8 cellular contexts compared by ENCODE assay signal in the genomic region with DNA sequence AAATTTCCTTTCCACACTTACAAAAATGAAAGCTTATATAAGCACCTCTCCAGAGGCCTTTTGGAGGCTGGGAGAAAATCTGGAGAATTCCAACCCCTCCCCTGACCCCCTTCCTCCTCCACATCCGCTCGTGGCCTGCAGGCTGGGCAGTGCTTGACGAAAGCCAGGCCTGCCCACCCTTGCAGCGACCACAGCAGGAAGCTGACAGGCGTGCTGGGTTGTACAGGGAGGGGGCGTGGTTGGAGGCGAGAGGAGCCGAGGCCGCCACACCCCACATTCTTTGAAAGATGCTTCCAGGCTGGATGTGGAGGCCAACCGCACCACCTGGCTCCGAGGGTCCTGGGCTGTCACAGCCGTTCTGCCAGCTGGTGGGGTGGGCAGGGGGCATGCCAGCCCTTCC. TPM values are rescaled to one million over a fixed set of nuclear protein-coding genes. Genes with fewer than 3 reads are reported as not detected.
DNase-seq lines count a peak whose midpoint lies in the region; ATAC-seq and TF ChIP-seq lines count a peak whose summit lies in the region.

No MANE protein-coding gene starts in this region.

- H3K4me1 ChIP-seq in Loucy (ENCODE audit: insufficient read depth, low read length, poor library complexity, severe bottlenecking) (peaks cover 17% of the 10 kb centered on the region), adrenal gland (replicated peaks in 1 of 2) (peaks cover 4 to 5% of the 10 kb centered on the region in 2 donors), hepatocyte (ENCODE audit: insufficient read depth) (peaks cover 22% of the 10 kb centered on the region)

- intact Hi-C loops in adrenal gland (cut with DNase I): loop anchor here in 1 of 2 donors (10.0 kb wide), 1 partner anchor 59 kb away; no protein-coding TSS in a partner anchor

- H3K9me3 ChIP-seq in Loucy (ENCODE audit: insufficient read depth, low read depth, low read length) (no peaks in the 10 kb centered on the region), adrenal gland (replicated peaks in 1 of 3) (no peaks in the 10 kb centered on the region), hepatocyte (ENCODE audit: low read depth) (no peaks in the 10 kb centered on the region)

- POLR2A ChIA-PET in AG04449 (lab: Yijun Ruan, JAX): interaction anchor here (0.7 to 1.1 kb wide), 2 partner anchors 48 to 257 kb away, joined by 3 to 4 read pairs; a partner anchor contains a TSS

- no peaks in the 10 kb centered on the region for H3K79me2 ChIP-seq in Loucy (ENCODE audit: insufficient read depth, low read length)
- no peaks in the 10 kb centered on the region for H3K79me2 ChIP-seq in hepatocyte

- peak; percentile 9 for TF ChIP-seq CTCF in AG04449 (IDR thresholded peaks at IDR 0.05; ENCODE audit: insufficient read depth, low read length, missing control alignments)
- no peak for TF ChIP-seq CTCF in Loucy (conservative IDR thresholded peaks at IDR 0.05; ENCODE audit: low read length)
- no peak for TF ChIP-seq CTCF in adrenal gland (IDR thresholded peaks at IDR 0.05)
- no peak for TF ChIP-seq CTCF in hepatocyte (IDR thresholded peaks at IDR 0.05; ENCODE audit: poor library complexity)

- H3K9me2 ChIP-seq in Loucy (replicated peaks; ENCODE audit: low read depth, low read length): no peaks in the 10 kb centered on the region
- H3K9me2 ChIP-seq in hepatocyte (replicated peaks; ENCODE audit: insufficient read depth): no peaks in the 10 kb centered on the region

- no peaks in the 10 kb centered on the region for H3F3A ChIP-seq in Loucy (ENCODE audit: low read depth)

- DNase-seq in AG04449 (ENCODE audit: low read depth, low spot score): peak; percentile 47
- DNase-seq in adrenal gland: peak in 6 of 7 donors; percentile 46 to 71 (median 54)
- peak; percentile 86 for DNase-seq in hepatocyte (ENCODE audit: low spot score)
- peak; percentile 68 for DNase-seq in stimulated activated naive CD8-positive, alpha-beta T cell treated with anti-CD3 and anti-CD28 coated beads, Interleukin-15, Interleukin-2, amounts not matched to agents 100 U/mL and 50 U/mL, for 24 hours
- no peak for DNase-seq in HUDEP-2 (lab: John Stamatoyannopoulos, UW; ENCODE audit: unreplicated experiment in 76 of 76)
- no peak for DNase-seq in NCI-H2029 treated with DMSO at 0.1 percent for 48 hours (lab: John Stamatoyannopoulos, UW)
- DNase-seq in DMS53 (lab: John Stamatoyannopoulos, UW): no peak

- H3K36me3 ChIP-seq in Loucy (ENCODE audit: insufficient read depth, low read length) (no peaks in the 10 kb centered on the region), adrenal gland (replicated peaks in 1 of 2) (no peaks in the 10 kb centered on the region), hepatocyte (replicated peaks; ENCODE audit: insufficient read depth, low read depth) (no peaks in the 10 kb centered on the region)

- no peaks in the 10 kb centered on the region for H3K27me3 ChIP-seq in Loucy (ENCODE audit: insufficient read depth, low read length, poor library complexity, severe bottlenecking)
- H3K27me3 ChIP-seq in adrenal gland: no peaks in the 10 kb centered on the region
- H3K27me3 ChIP-seq in hepatocyte: no peaks in the 10 kb centered on the region

- ATAC-seq in stimulated activated naive CD8-positive, alpha-beta T cell treated with anti-CD3 and anti-CD28 coated beads, Interleukin-15, Interleukin-2, amounts not matched to agents 100 U/mL and 50 U/mL, for 24 hours: no peak

- H3K4me2 ChIP-seq in Loucy (ENCODE audit: low read depth, low read length, poor library complexity, severe bottlenecking) (peak overlapping the region; percentile 59), hepatocyte (no peak overlapping the region)

- no peak overlapping the region for H3K4me3 ChIP-seq in AG04449 (ENCODE audit: low read depth, low read length)
- peak overlapping the region; percentile 46 for H3K4me3 ChIP-seq in Loucy (ENCODE audit: low read length, poor library complexity, severe bottlenecking)
- H3K4me3 ChIP-seq in adrenal gland: no peak overlapping the region
- H3K4me3 ChIP-seq in hepatocyte: no peak overlapping the region

- TF ChIP-seq POLR2A in adrenal gland (IDR thresholded peaks at IDR 0.05): no peak

- WGBS in adrenal gland, 4 donors: 47 to 77% (median 54%) methylated on average over 8 to 12 of the region's 12 CpGs
- WGBS in hepatocyte (ENCODE audit: low lambda C conversion rate, missing lambda C conversion rate): 28% methylated on average over 12 of the region's 12 CpGs

- H2AFZ ChIP-seq in Loucy (ENCODE audit: low read length): no peak overlapping the region
- no peak overlapping the region for H2AFZ ChIP-seq in hepatocyte

- H3K27ac ChIP-seq in adrenal gland: peak overlapping the region in 2 of 5 donors; percentile 50 to 80
- H3K27ac ChIP-seq in hepatocyte: peak overlapping the region; percentile 61

- no peak overlapping the region for H3K9ac ChIP-seq in Loucy (ENCODE audit: low read depth, low read length, poor library complexity, severe bottlenecking)

- CTCF ChIA-PET in AG04449 (lab: Yijun Ruan, JAX): no interaction called here

- no peaks in the 10 kb centered on the region for H4K20me1 ChIP-seq in Loucy (ENCODE audit: insufficient read depth, low read length, poor library complexity, severe bottlenecking)
- no peaks in the 10 kb centered on the region for H4K20me1 ChIP-seq in hepatocyte (ENCODE audit: insufficient read depth, poor library complexity, severe bottlenecking)

RNA-seq across cellular contexts. Expression of a gene that starts 47.8 kb away (rescaled TPM):
- total RNA-seq in adrenal gland: 10 to 100 TPM; 10.9 to 47.6 (median 18.6) TPM
- polyA plus RNA-seq in adrenal gland: 100 to 1,000 TPM in 1 of 3 donors, 10 to 100 TPM in 1, under 1 TPM in 1; 0.46 to 168 (median 64.5) TPM
- 34.5 and 38.0 TPM in 2 replicates for total RNA-seq in hepatocyte
- polyA plus RNA-seq in hepatocyte: 39.7 and 46.5 TPM in 2 replicates

Comparison
In these comparisons a context has a peak if more than half of its experiments do, and no peak if none do; other contexts are left out.
1. DNase-seq: peak in AG04449 (single experiment), adrenal gland (6 of 7), hepatocyte (single experiment) and stimulated activated naive CD8-positive, alpha-beta T cell treated with anti-CD3 and anti-CD28 coated beads, Interleukin-15, Interleukin-2, amounts not matched to agents 100 U/mL and 50 U/mL, for 24 hours (single experiment); none in HUDEP-2 (0 of 76), NCI-H2029 treated with DMSO at 0.1 percent for 48 hours (single experiment) and DMS53 (single experiment).